Comparison of ENCODE assay signal across 26 cellular contexts in genomic region chr12:13452955-13453570, GRCh38.
A peak's percentile ranks its signal among the peaks of the same experiment; 100 is the strongest.
DNase-seq lines count a peak whose midpoint lies in the region; FAIRE-seq lines count a peak whose summit lies in the region.
"Had no signal": no experiment of that assay in that cellular context is flagged by ENCODE, and none has a peak within 500 bp of the region (broad histone marks: within the 10 kb centered on the region; RNA-seq: fewer than 3 reads in every experiment).

No MANE protein-coding gene starts in this region.

- H3K36me3 Mint-ChIP-seq in CD4-positive, alpha-beta memory T cell, result no peaks in the 10 kb centered on the region
- H3K36me3 Mint-ChIP-seq: natural killer cell had no signal

- DNase-seq in NCI-H82 (lab: John Stamatoyannopoulos, UW) (peak; percentile 9), NCI-H82 treated with DMSO at 0.1 percent for 48 hours (lab: John Stamatoyannopoulos, UW; ENCODE audit: unreplicated experiment) (no peak), NCI-H187 (lab: John Stamatoyannopoulos, UW) (peak; percentile 41 to 58), globus pallidus (ENCODE audit: low spot score) (peak; percentile 86), superior temporal gyrus (ENCODE audit: extremely low spot score) (peak; percentile 87), HTR-8/SVneo (ENCODE audit: insufficient read length, low spot score) (no peak)
- no peak for DNase-seq in CD4-positive, alpha-beta memory T cell
- no peak for DNase-seq in activated CD8-positive, alpha-beta memory T cell treated with anti-CD3 and anti-CD28 coated beads for 24 hours
- DNase-seq: activated CD4-positive, alpha-beta T cell treated with anti-CD3 and anti-CD28 coated beads for 1 hour; activated gamma-delta T cell; activated T-cell treated with anti-CD3 and anti-CD28 coated beads, Interleukin-2, amount 50 U/mL, for 1 hour; Caco-2; dermis blood vessel endothelial cell; MM.1S; natural killer cell; NCI-H526 treated with DMSO at 0.1 percent for 48 hours; retina; stimulated activated naive CD8-positive, alpha-beta T cell treated with anti-CD3 and anti-CD28 coated beads, Interleukin-15, amount 100 ng/mL, for 72 hours; tibial artery had no signal

- CTCF ChIA-PET in CD4-positive, alpha-beta memory T cell (lab: Charles Lee; ENCODE audit: partially characterized antibody), result no interaction called here

- no peaks in the 10 kb centered on the region for H3K27me3 ChIP-seq in CD4-positive, alpha-beta memory T cell (ENCODE audit: insufficient read depth, low read length)
- H3K27me3 ChIP-seq: BLaER1, tibial artery had no signal

- POLR2A ChIA-PET in CD4-positive, alpha-beta memory T cell (lab: Charles Lee; ENCODE audit: partially characterized antibody), result no interaction called here

- no peak overlapping the region for H3K27ac Mint-ChIP-seq in CD4-positive, alpha-beta memory T cell
- H3K27ac Mint-ChIP-seq: natural killer cell; stimulated activated naive CD8-positive, alpha-beta T cell treated with anti-CD3 and anti-CD28 coated beads, Interleukin-15, amount 100 ng/mL, for 72 hours; T-helper 1 cell treated with Interleukin-12 subunit alpha and Interleukin-12 subunit beta and Interleukin-4 antibody, amounts not matched to agents 30 μg/mL and 1 μg/mL, for 36 hours had no signal

- H3K4me3 ChIP-seq in CD4-positive, alpha-beta memory T cell (ENCODE audit: low read length in 2 of 2), result no peak overlapping the region
- H3K4me3 ChIP-seq: BLaER1, skin epidermis, tibial artery had no signal

- FAIRE-seq in HTR-8/SVneo (lab: Jason Lieb, UNC), result no peak
- FAIRE-seq: keratinocyte, TTC549 had no signal

- no peaks in the 10 kb centered on the region for H3K4me1 ChIP-seq in CD4-positive, alpha-beta memory T cell (ENCODE audit: insufficient read depth, low read length)
- H3K4me1 ChIP-seq: Caco-2, tibial artery had no signal

- no peaks in the 10 kb centered on the region for H3K4me1 Mint-ChIP-seq in CD4-positive, alpha-beta memory T cell
- H3K4me1 Mint-ChIP-seq: central memory CD8-positive, alpha-beta T cell; natural killer cell; stimulated activated naive CD8-positive, alpha-beta T cell treated with anti-CD3 and anti-CD28 coated beads, Interleukin-15, amount 100 ng/mL, for 72 hours had no signal

- no peak overlapping the region for H3K27ac ChIP-seq in CD4-positive, alpha-beta memory T cell (ENCODE audit: low read depth, low read length)
- H3K27ac ChIP-seq: BLaER1, KMS-11, skin epidermis, tibial artery had no signal

- H3K27me3 Mint-ChIP-seq in CD4-positive, alpha-beta memory T cell, result peaks cover 0 to 3% of the 10 kb centered on the region in 2 donors
- H3K27me3 Mint-ChIP-seq: central memory CD8-positive, alpha-beta T cell had no signal

- peaks cover 0 to 4% (median under 1%) of the 10 kb centered on the region in 8 donors for H3K9me3 Mint-ChIP-seq in CD4-positive, alpha-beta memory T cell
- H3K9me3 Mint-ChIP-seq: natural killer cell; stimulated activated naive CD8-positive, alpha-beta T cell treated with anti-CD3 and anti-CD28 coated beads, Interleukin-15, amount 100 ng/mL, for 72 hours; T-helper 1 cell treated with Interleukin-12 subunit alpha and Interleukin-12 subunit beta and Interleukin-4 antibody, amounts not matched to agents 30 μg/mL and 1 μg/mL, for 36 hours had no signal

- no peaks in the 10 kb centered on the region for H3K9me3 ChIP-seq in CD4-positive, alpha-beta memory T cell (ENCODE audit: control insufficient read depth in 1 of 2, low read length in 2 of 2)
- H3K9me3 ChIP-seq: BLaER1, Caco-2, tibial artery had no signal

- no peaks in the 10 kb centered on the region for H3K36me3 ChIP-seq in CD4-positive, alpha-beta memory T cell (ENCODE audit: insufficient read depth, low read length)
- H3K36me3 ChIP-seq: BLaER1, tibial artery had no signal

- intact Hi-C loops in CD4-positive, alpha-beta memory T cell (cut with micrococcal nuclease), result no loop called here

- H3K4me3 Mint-ChIP-seq in CD4-positive, alpha-beta memory T cell, result no peak overlapping the region
- H3K4me3 Mint-ChIP-seq: central memory CD8-positive, alpha-beta T cell; natural killer cell; stimulated activated naive CD8-positive, alpha-beta T cell treated with anti-CD3 and anti-CD28 coated beads, Interleukin-15, amount 100 ng/mL, for 72 hours; T-helper 1 cell treated with Interleukin-12 subunit alpha and Interleukin-12 subunit beta and Interleukin-4 antibody, amounts not matched to agents 30 μg/mL and 1 μg/mL, for 36 hours had no signal

Comparison
In these comparisons a context has a peak if more than half of its experiments do, and no peak if none do; other contexts are left out.
1. DNase-seq: peak in NCI-H82 (single experiment), NCI-H187 (2 of 2), globus pallidus (single experiment) and superior temporal gyrus (single experiment); none in NCI-H82 treated with DMSO at 0.1 percent for 48 hours (single experiment), HTR-8/SVneo (single experiment), CD4-positive, alpha-beta memory T cell (0 of 5) and activated CD8-positive, alpha-beta memory T cell treated with anti-CD3 and anti-CD28 coated beads for 24 hours (single experiment).